ENCODE assay signal across 8 cellular contexts in the genomic region with DNA sequence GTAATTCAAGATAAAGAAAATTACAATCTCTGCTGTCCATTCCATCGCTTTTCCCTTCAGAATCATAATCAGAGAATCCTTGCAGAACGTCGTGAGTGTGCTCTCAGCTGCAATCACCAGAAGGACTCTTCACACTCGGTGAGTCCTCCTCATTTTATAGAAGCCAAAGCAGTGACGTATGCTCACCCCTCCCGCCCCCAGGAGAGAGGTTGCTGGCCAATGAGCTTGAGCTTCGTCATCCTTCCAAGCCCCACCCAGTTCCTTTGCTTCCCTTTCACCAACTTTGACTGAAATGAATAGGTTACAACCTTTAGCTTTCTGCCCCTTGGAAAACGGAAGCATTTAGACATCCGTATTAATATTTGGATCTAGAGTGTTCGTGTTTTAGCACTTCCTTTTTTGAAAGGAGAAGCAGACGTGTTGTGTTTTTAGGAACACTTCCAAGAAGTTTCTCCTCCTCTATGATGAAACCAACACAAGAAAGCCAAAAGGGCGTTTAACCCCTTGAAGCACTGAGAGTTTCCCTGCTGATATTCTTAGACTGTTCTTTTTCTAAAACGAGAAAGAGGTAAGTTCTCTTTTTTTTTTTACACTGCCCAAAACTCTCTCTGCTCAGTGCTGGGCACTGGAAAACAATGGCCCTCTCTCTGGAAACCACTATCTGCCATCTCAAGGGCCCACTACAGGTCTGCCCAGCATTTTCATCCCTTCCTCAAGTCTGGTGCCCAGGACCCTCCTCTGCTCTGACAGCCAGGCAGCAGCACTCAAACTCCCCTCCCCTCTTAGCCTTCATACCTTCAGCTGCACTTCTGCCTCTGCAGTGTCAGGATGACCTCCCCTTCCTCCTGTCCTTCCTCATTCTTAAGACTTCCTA. TPM values are rescaled to one million over a fixed set of nuclear protein-coding genes. Genes with fewer than 3 reads are reported as not detected.
DNase-seq lines count a peak whose midpoint lies in the region; ATAC-seq and TF ChIP-seq lines count a peak whose summit lies in the region.

No MANE protein-coding gene starts in this region.

- H3K36me3 ChIP-seq in CD4-positive, CD25-positive, alpha-beta regulatory T cell (ENCODE audit: control insufficient read depth, insufficient read depth, low read length) = no peaks in the 10 kb centered on the region
- H3K36me3 ChIP-seq in HEK293 (ENCODE audit: control insufficient read depth in 2 of 2, insufficient read depth in 1 of 2, low read length in 2 of 2) = no peaks in the 10 kb centered on the region

- H3K27me3 ChIP-seq in CD4-positive, CD25-positive, alpha-beta regulatory T cell (ENCODE audit: control insufficient read depth, insufficient read depth, low read length) = peaks cover 7% of the 10 kb centered on the region

- no peak for TF ChIP-seq CTCF in HEK293 (tag by site-specific recombination; IDR thresholded peaks at IDR 0.05)

- H3K9me3 ChIP-seq in CD4-positive, CD25-positive, alpha-beta regulatory T cell (ENCODE audit: control insufficient read depth in 2 of 2, low read length in 2 of 2) = no peaks in the 10 kb centered on the region
- H3K9me3 ChIP-seq in HEK293 (ENCODE audit: control insufficient read depth, insufficient read depth, low read depth, low read length) = no peaks in the 10 kb centered on the region; the same call in none of the 2 replicates

- CTCF ChIA-PET in HEK293 (lab: Yijun Ruan, JAX) = interaction anchor here (0.5 to 2.6 kb wide), 8 partner anchors 11 to 1980 kb away, joined by 3 to 15 read pairs (median 4); no protein-coding TSS in a partner anchor

- peak; percentile 79 to 94 (median 88) for DNase-seq in CD4-positive, CD25-positive, alpha-beta regulatory T cell
- peak; percentile 91 for DNase-seq in SKM-1 treated with dmso at 0.1 percent for 144 hours (lab: John Stamatoyannopoulos, UW; ENCODE audit: unreplicated experiment)
- DNase-seq in activated naive CD8-positive, alpha-beta T cell treated with anti-CD3 and anti-CD28 coated beads, Interleukin-2, amount 10 ng/mL, durations not matched to agents 7 days and 5 days = peak; percentile 74
- DNase-seq in iPS-NIHi11 (ENCODE audit: low spot score) = peak; percentile 19
- peak; percentile 60 to 87 for DNase-seq in stimulated activated CD4-positive, alpha-beta T cell treated with anti-CD3 and anti-CD28 coated beads, Interleukin-4, amount 100 ng/mL, for 4 hours
- no peak for DNase-seq in D341Med (ENCODE audit: low spot score)

- peak overlapping the region; percentile 39 to 89 (median 89) for H3K27ac Mint-ChIP-seq in CD4-positive, CD25-positive, alpha-beta regulatory T cell
- H3K27ac Mint-ChIP-seq in activated naive CD8-positive, alpha-beta T cell treated with anti-CD3 and anti-CD28 coated beads, Interleukin-2, amount 10 ng/mL, durations not matched to agents 7 days and 5 days = peak overlapping the region; percentile 73

- peak; percentile 86 to 87 for ATAC-seq in CD4-positive, CD25-positive, alpha-beta regulatory T cell (ENCODE audit: low read depth in 2 of 2)
- peak; percentile 78 for ATAC-seq in activated naive CD8-positive, alpha-beta T cell treated with anti-CD3 and anti-CD28 coated beads, Interleukin-2, amount 10 ng/mL, durations not matched to agents 7 days and 5 days (ENCODE audit: low read depth)
- ATAC-seq in GM19455 (IDR thresholded peaks at IDR 0.05; ENCODE audit: unreplicated experiment) = no peak

- H3K27ac ChIP-seq in CD4-positive, CD25-positive, alpha-beta regulatory T cell (ENCODE audit: insufficient read depth, low read length, poor library complexity, severe bottlenecking) = peak overlapping the region; percentile 67
- peak overlapping the region; percentile 1; the same call in 1 of the 2 replicates for H3K27ac ChIP-seq in HEK293 (ENCODE audit: extremely low read depth, low read depth, low read length)

- peaks cover 54% of the 10 kb centered on the region for H3K4me1 ChIP-seq in CD4-positive, CD25-positive, alpha-beta regulatory T cell (ENCODE audit: control insufficient read depth, insufficient read depth, low read length, poor library complexity, severe bottlenecking)
- H3K4me1 ChIP-seq in HEK293 (ENCODE audit: control insufficient read depth, insufficient read depth, low read length) = peaks cover 7% of the 10 kb centered on the region

- POLR2A ChIA-PET in HEK293 (lab: Yijun Ruan, JAX) = interaction anchor here (0.6 to 1.5 kb wide), 2 partner anchors 15 to 92 kb away, joined by 7 read pairs; a partner anchor contains a TSS
- POLR2A ChIA-PET in activated naive CD8-positive, alpha-beta T cell treated with anti-CD3 and anti-CD28 coated beads, Interleukin-2, amount 10 ng/mL, durations not matched to agents 7 days and 5 days (lab: Charles Lee) = interaction anchor here (0.5 to 4.2 kb wide), 18 partner anchors 10 to 904 kb away, joined by 3 to 39 read pairs (median 6); a partner anchor contains a TSS

- no peaks in the 10 kb centered on the region for H3K36me3 Mint-ChIP-seq in CD4-positive, CD25-positive, alpha-beta regulatory T cell
- peaks cover 16% of the 10 kb centered on the region for H3K36me3 Mint-ChIP-seq in activated naive CD8-positive, alpha-beta T cell treated with anti-CD3 and anti-CD28 coated beads, Interleukin-2, amount 10 ng/mL, durations not matched to agents 7 days and 5 days

- H3K4me3 Mint-ChIP-seq in CD4-positive, CD25-positive, alpha-beta regulatory T cell = peak overlapping the region; percentile 75 to 83 (median 81)
- peak overlapping the region; percentile 79 for H3K4me3 Mint-ChIP-seq in activated naive CD8-positive, alpha-beta T cell treated with anti-CD3 and anti-CD28 coated beads, Interleukin-2, amount 10 ng/mL, durations not matched to agents 7 days and 5 days

- H3K4me1 Mint-ChIP-seq in CD4-positive, CD25-positive, alpha-beta regulatory T cell = peaks cover 23 to 58% (median 39%) of the 10 kb centered on the region in 4 donors
- H3K4me1 Mint-ChIP-seq in activated naive CD8-positive, alpha-beta T cell treated with anti-CD3 and anti-CD28 coated beads, Interleukin-2, amount 10 ng/mL, durations not matched to agents 7 days and 5 days = peaks cover 54% of the 10 kb centered on the region

- peaks cover 20% of the 10 kb centered on the region for H3K27me3 Mint-ChIP-seq in CD4-positive, CD25-positive, alpha-beta regulatory T cell
- no peaks in the 10 kb centered on the region for H3K27me3 Mint-ChIP-seq in activated naive CD8-positive, alpha-beta T cell treated with anti-CD3 and anti-CD28 coated beads, Interleukin-2, amount 10 ng/mL, durations not matched to agents 7 days and 5 days

- H3K4me3 ChIP-seq in CD4-positive, CD25-positive, alpha-beta regulatory T cell (ENCODE audit: low read depth, low read length) = peak overlapping the region; percentile 82
- H3K4me3 ChIP-seq in HEK293 (ENCODE audit: low read depth, low read length) = no peak overlapping the region

- peaks cover 0 to 5% (median 2%) of the 10 kb centered on the region in 7 donors for H3K9me3 Mint-ChIP-seq in CD4-positive, CD25-positive, alpha-beta regulatory T cell
- peaks cover 11% of the 10 kb centered on the region for H3K9me3 Mint-ChIP-seq in activated naive CD8-positive, alpha-beta T cell treated with anti-CD3 and anti-CD28 coated beads, Interleukin-2, amount 10 ng/mL, durations not matched to agents 7 days and 5 days

TF ChIP-seq in HEK293, 187 proteins besides CTCF, POLR2A, EP300 and RAD21 (continues in another document):
- no peak for TF ChIP-seq ZNF701 (tag by site-specific recombination; IDR thresholded peaks at IDR 0.05)
- peak; percentile 81 for TF ChIP-seq PRDM1 (tag by site-specific recombination; IDR thresholded peaks at IDR 0.05)
- TF ChIP-seq, protein P1, sequence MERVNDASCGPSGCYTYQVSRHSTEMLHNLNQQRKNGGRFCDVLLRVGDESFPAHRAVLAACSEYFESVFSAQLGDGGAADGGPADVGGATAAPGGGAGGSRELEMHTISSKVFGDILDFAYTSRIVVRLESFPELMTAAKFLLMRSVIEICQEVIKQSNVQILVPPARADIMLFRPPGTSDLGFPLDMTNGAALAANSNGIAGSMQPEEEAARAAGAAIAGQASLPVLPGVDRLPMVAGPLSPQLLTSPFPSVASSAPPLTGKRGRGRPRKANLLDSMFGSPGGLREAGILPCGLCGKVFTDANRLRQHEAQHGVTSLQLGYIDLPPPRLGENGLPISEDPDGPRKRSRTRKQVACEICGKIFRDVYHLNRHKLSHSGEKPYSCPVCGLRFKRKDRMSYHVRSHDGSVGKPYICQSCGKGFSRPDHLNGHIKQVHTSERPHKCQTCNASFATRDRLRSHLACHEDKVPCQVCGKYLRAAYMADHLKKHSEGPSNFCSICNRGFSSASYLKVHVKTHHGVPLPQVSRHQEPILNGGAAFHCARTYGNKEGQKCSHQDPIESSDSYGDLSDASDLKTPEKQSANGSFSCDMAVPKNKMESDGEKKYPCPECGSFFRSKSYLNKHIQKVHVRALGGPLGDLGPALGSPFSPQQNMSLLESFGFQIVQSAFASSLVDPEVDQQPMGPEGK (tag by site-specific recombination; IDR thresholded peaks at IDR 0.05) = peak; percentile 65
- TF ChIP-seq ZNF366 (tag by site-specific recombination; conservative IDR thresholded peaks at IDR 0.05) = peak; percentile 71
- no peak for TF ChIP-seq ZIC2 (tag by site-specific recombination; IDR thresholded peaks at IDR 0.05)
- no peak for TF ChIP-seq ZNF292 (tag by site-specific recombination; IDR thresholded peaks at IDR 0.05; ENCODE audit: borderline replicate concordance, low read depth)
- peak; percentile 42; the same call in 1 of the 2 replicates for TF ChIP-seq GLIS2 (tag by site-specific recombination; IDR thresholded peaks at IDR 0.05)
- TF ChIP-seq ZBTB17 (tag by site-specific recombination; IDR thresholded peaks at IDR 0.05) = peak; percentile 53
- TF ChIP-seq, protein P2, sequence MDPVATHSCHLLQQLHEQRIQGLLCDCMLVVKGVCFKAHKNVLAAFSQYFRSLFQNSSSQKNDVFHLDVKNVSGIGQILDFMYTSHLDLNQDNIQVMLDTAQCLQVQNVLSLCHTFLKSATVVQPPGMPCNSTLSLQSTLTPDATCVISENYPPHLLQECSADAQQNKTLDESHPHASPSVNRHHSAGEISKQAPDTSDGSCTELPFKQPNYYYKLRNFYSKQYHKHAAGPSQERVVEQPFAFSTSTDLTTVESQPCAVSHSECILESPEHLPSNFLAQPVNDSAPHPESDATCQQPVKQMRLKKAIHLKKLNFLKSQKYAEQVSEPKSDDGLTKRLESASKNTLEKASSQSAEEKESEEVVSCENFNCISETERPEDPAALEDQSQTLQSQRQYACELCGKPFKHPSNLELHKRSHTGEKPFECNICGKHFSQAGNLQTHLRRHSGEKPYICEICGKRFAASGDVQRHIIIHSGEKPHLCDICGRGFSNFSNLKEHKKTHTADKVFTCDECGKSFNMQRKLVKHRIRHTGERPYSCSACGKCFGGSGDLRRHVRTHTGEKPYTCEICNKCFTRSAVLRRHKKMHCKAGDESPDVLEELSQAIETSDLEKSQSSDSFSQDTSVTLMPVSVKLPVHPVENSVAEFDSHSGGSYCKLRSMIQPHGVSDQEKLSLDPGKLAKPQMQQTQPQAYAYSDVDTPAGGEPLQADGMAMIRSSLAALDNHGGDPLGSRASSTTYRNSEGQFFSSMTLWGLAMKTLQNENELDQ (tag by site-specific recombination; IDR thresholded peaks at IDR 0.05; ENCODE audit: low read depth) = no peak

RNA-seq across cellular contexts. Expression of a gene that starts 44.3 kb away (rescaled TPM):
- total RNA-seq in CD4-positive, CD25-positive, alpha-beta regulatory T cell = 43.8 TPM
- 10 to 100 TPM; 39.1 to 58.6 (median 46.7) TPM for polyA plus RNA-seq in CD4-positive, CD25-positive, alpha-beta regulatory T cell
- total RNA-seq in activated naive CD8-positive, alpha-beta T cell treated with anti-CD3 and anti-CD28 coated beads, Interleukin-2, amount 10 ng/mL, durations not matched to agents 7 days and 5 days = 10 to 100 TPM; 75.4 to 75.5 TPM
